1 cellular context compared by ENCODE assay signal in genomic region chr3:133938770-133939495, GRCh38.
TF ChIP-seq lines count a peak whose summit lies in the region.

No MANE protein-coding gene starts in this region.

TF ChIP-seq in GM23338, 12 proteins besides CTCF, POLR2A, EP300 and RAD21 (continued from another document):
- TF ChIP-seq ZNF462 (CRISPR knock-in tag; IDR thresholded peaks at IDR 0.05) (no peak), REST (IDR thresholded peaks at IDR 0.05; ENCODE audit: unreplicated experiment) (no peak), CREB1 (CRISPR knock-in tag; IDR thresholded peaks at IDR 0.05; ENCODE audit: low read depth) (no peak), STAT1 (IDR thresholded peaks at IDR 0.05; ENCODE audit: unreplicated experiment) (no peak), ZNF114 (CRISPR knock-in tag; IDR thresholded peaks at IDR 0.05) (no peak)
